Comparison of ENCODE assay signal across 22 cellular contexts in genomic region chr10:77264527-77264926, GRCh38.
DNase-seq lines count a peak whose midpoint lies in the region; ATAC-seq, FAIRE-seq and TF ChIP-seq lines count a peak whose summit lies in the region.
"Had no signal": no experiment of that assay in that cellular context is flagged by ENCODE, and none has a peak within 500 bp of the region (broad histone marks: within the 10 kb centered on the region; RNA-seq: fewer than 3 reads in every experiment).

No MANE protein-coding gene starts in this region.

- H3K79me2 ChIP-seq in MM.1S (ENCODE audit: low read length) (no peaks in the 10 kb centered on the region), GM12878 (ENCODE audit: control insufficient read depth, insufficient read depth, low read length) (no peaks in the 10 kb centered on the region)

- H3K4me1 Mint-ChIP-seq in activated CD4-positive, alpha-beta memory T cell treated with anti-CD3 and anti-CD28 coated beads, Interleukin-2, amount 10 ng/mL, durations not matched to agents 7 days and 5 days = peaks cover 13% of the 10 kb centered on the region
- H3K4me1 Mint-ChIP-seq in activated CD4-positive, alpha-beta memory T cell treated with anti-CD3 and anti-CD28 coated beads for 36 hours (ENCODE audit: low read depth) = no peaks in the 10 kb centered on the region

- H3F3A ChIP-seq in MM.1S (ENCODE audit: insufficient read depth, low read length) = no peaks in the 10 kb centered on the region

- H3K27me3 Mint-ChIP-seq in activated CD4-positive, alpha-beta memory T cell treated with anti-CD3 and anti-CD28 coated beads, Interleukin-2, amount 10 ng/mL, durations not matched to agents 7 days and 5 days = peaks cover 18% of the 10 kb centered on the region
- H3K27me3 Mint-ChIP-seq in activated CD4-positive, alpha-beta memory T cell treated with anti-CD3 and anti-CD28 coated beads for 36 hours = peaks cover 2% of the 10 kb centered on the region

- H2AFZ ChIP-seq in MM.1S (ENCODE audit: low read length) = no peak overlapping the region
- H2AFZ ChIP-seq in GM12878 (ENCODE audit: control insufficient read depth, low read depth, low read length) = no peak overlapping the region

- H4K20me1 ChIP-seq in MM.1S (ENCODE audit: insufficient read depth, low read length) = no peaks in the 10 kb centered on the region
- H4K20me1 ChIP-seq in GM12878 (ENCODE audit: control insufficient read depth, insufficient read depth) = no peaks in the 10 kb centered on the region

- TF ChIP-seq RAD21 in GM12878 (IDR thresholded peaks at IDR 0.05; ENCODE audit: insufficient read depth, low read depth, low read length) = no peak

- TF ChIP-seq EP300 in GM12878 (IDR thresholded peaks at IDR 0.05; ENCODE audit: borderline replicate concordance in 1 of 2, control insufficient read depth in 1 of 2, low read depth in 2 of 2, low read length in 2 of 2) = no peak

- H3K36me3 ChIP-seq in MM.1S (replicated peaks; ENCODE audit: insufficient read depth, low read length) = no peaks in the 10 kb centered on the region
- no peaks in the 10 kb centered on the region for H3K36me3 ChIP-seq in GM12878 (ENCODE audit: control insufficient read depth in 2 of 2, insufficient read depth in 2 of 2, low read length in 1 of 2)
- H3K36me3 ChIP-seq: WERI-Rb-1 had no signal

- no peak for DNase-seq in activated CD4-positive, alpha-beta memory T cell treated with anti-CD3 and anti-CD28 coated beads, Interleukin-2, amount 10 ng/mL, durations not matched to agents 7 days and 5 days
- DNase-seq in activated CD4-positive, alpha-beta memory T cell treated with anti-CD3 and anti-CD28 coated beads for 36 hours = no peak
- DNase-seq in MM.1S (no peak), GM12878 (ENCODE audit: low read depth, low spot score) (no peak), SHP77 (lab: John Stamatoyannopoulos, UW) (no peak), midbrain (lab: John Stamatoyannopoulos, UW) (no peak)
- DNase-seq in stimulated activated naive CD8-positive, alpha-beta T cell treated with anti-CD3 and anti-CD28 coated beads, Interleukin-15, Interleukin-2, amounts not matched to agents 100 U/mL and 50 U/mL, for 24 hours = peak; percentile 10
- DNase-seq: glutamatergic neuron, kidney glomerular epithelial cell, NCI-H1092, NCI-H187 treated with DMSO at 0.1 percent for 48 hours, NCI-H526, occipital lobe, RPMI8226, WERI-Rb-1 had no signal

- H3K9me3 ChIP-seq in MM.1S (replicated peaks; ENCODE audit: insufficient read depth, low read length) = no peaks in the 10 kb centered on the region
- H3K9me3 ChIP-seq in GM12878 (replicated peaks; ENCODE audit: control insufficient read depth, insufficient read depth, low read length) = no peaks in the 10 kb centered on the region

- BruUV-seq in GM12878 (replicated peaks; lab: Mats Ljungman, UMichigan) = no TSS peak

- RAD21 ChIA-PET in GM12878 (lab: Charles Lee; ENCODE audit: unreplicated experiment) = interaction anchor here (1.1 to 2.1 kb wide), 6 partner anchors 9 to 91 kb away, joined by 3 to 6 read pairs (median 3); no protein-coding TSS in a partner anchor

- H3K27ac ChIP-seq in MM.1S (ENCODE audit: low read length) (no peak overlapping the region), GM12878 (ENCODE audit: control insufficient read depth, insufficient read depth) (no peak overlapping the region)
- H3K27ac ChIP-seq: C4-2B, epithelial cell of prostate, SK-N-MC, WERI-Rb-1 had no signal

- intact Hi-C loops in activated CD4-positive, alpha-beta memory T cell treated with anti-CD3 and anti-CD28 coated beads for 36 hours (cut with micrococcal nuclease) = no loop called here
- intact Hi-C loops in GM12878 (cut with micrococcal nuclease; ENCODE audit: unreplicated experiment) = no loop called here

- POLR2A ChIA-PET in activated CD4-positive, alpha-beta memory T cell treated with anti-CD3 and anti-CD28 coated beads, Interleukin-2, amount 10 ng/mL, durations not matched to agents 7 days and 5 days (lab: Charles Lee) = no interaction called here
- POLR2A ChIA-PET in activated CD4-positive, alpha-beta memory T cell treated with anti-CD3 and anti-CD28 coated beads for 36 hours (lab: Charles Lee) = no interaction called here
- POLR2A ChIA-PET in GM12878 (lab: Charles Lee) = interaction anchor here (1.0 kb wide), 1 partner anchor 12 kb away, joined by 3 read pairs; no protein-coding TSS in a partner anchor

- in situ Hi-C loops in GM12878 (cut with MboI) = no loop called here

- H3K27ac Mint-ChIP-seq in activated CD4-positive, alpha-beta memory T cell treated with anti-CD3 and anti-CD28 coated beads, Interleukin-2, amount 10 ng/mL, durations not matched to agents 7 days and 5 days = peak overlapping the region; percentile 42
- H3K27ac Mint-ChIP-seq in activated CD4-positive, alpha-beta memory T cell treated with anti-CD3 and anti-CD28 coated beads for 36 hours = no peak overlapping the region
- H3K27ac Mint-ChIP-seq: activated T-helper 1 cell treated with anti-CD3 and anti-CD28 coated beads, Interleukin-12 subunit alpha, Interleukin-12 subunit beta, Interleukin-2, Interleukin-4 antibody, amounts not matched to agents 30 ng/mL and 10 ng/mL and 1 ng/mL, durations not matched to agents 14 hours and 24 hours and 36 hours had no signal

- H3K9ac ChIP-seq in MM.1S (ENCODE audit: low read length) (no peak overlapping the region), GM12878 (ENCODE audit: control insufficient read depth, insufficient read depth, low read length) (no peak overlapping the region)

- no peaks in the 10 kb centered on the region for H3K36me3 Mint-ChIP-seq in activated CD4-positive, alpha-beta memory T cell treated with anti-CD3 and anti-CD28 coated beads, Interleukin-2, amount 10 ng/mL, durations not matched to agents 7 days and 5 days (ENCODE audit: low read depth)
- H3K36me3 Mint-ChIP-seq in activated CD4-positive, alpha-beta memory T cell treated with anti-CD3 and anti-CD28 coated beads for 36 hours = no peaks in the 10 kb centered on the region

- no peaks in the 10 kb centered on the region for H3K9me3 Mint-ChIP-seq in activated CD4-positive, alpha-beta memory T cell treated with anti-CD3 and anti-CD28 coated beads, Interleukin-2, amount 10 ng/mL, durations not matched to agents 7 days and 5 days
- no peaks in the 10 kb centered on the region for H3K9me3 Mint-ChIP-seq in activated CD4-positive, alpha-beta memory T cell treated with anti-CD3 and anti-CD28 coated beads for 36 hours
- H3K9me3 Mint-ChIP-seq: activated T-helper 1 cell treated with anti-CD3 and anti-CD28 coated beads, Interleukin-12 subunit alpha, Interleukin-12 subunit beta, Interleukin-2, Interleukin-4 antibody, amounts not matched to agents 30 ng/mL and 10 ng/mL and 1 ng/mL, durations not matched to agents 14 hours and 24 hours and 36 hours had no signal

- CTCF ChIA-PET in activated CD4-positive, alpha-beta memory T cell treated with anti-CD3 and anti-CD28 coated beads, Interleukin-2, amount 10 ng/mL, durations not matched to agents 7 days and 5 days (lab: Charles Lee) = no interaction called here
- CTCF ChIA-PET in activated CD4-positive, alpha-beta memory T cell treated with anti-CD3 and anti-CD28 coated beads for 36 hours (lab: Charles Lee) = no interaction called here
- CTCF ChIA-PET in GM12878 (lab: Yijun Ruan, JAX) = interaction anchor here (0.8 to 1.8 kb wide), 4 partner anchors 9 to 379 kb away, joined by 3 to 8 read pairs (median 4); no protein-coding TSS in a partner anchor

- H3K4me2 ChIP-seq in MM.1S (ENCODE audit: low read depth, low read length) = peak overlapping the region; percentile 2; the same call in 1 of the 2 replicates
- H3K4me2 ChIP-seq in GM12878 (ENCODE audit: control insufficient read depth, insufficient read depth) = no peak overlapping the region; the same call in 1 of the 2 replicates

- H3K4me3 Mint-ChIP-seq in activated CD4-positive, alpha-beta memory T cell treated with anti-CD3 and anti-CD28 coated beads, Interleukin-2, amount 10 ng/mL, durations not matched to agents 7 days and 5 days = no peak overlapping the region
- H3K4me3 Mint-ChIP-seq in activated CD4-positive, alpha-beta memory T cell treated with anti-CD3 and anti-CD28 coated beads for 36 hours = no peak overlapping the region
- H3K4me3 Mint-ChIP-seq: activated T-helper 1 cell treated with anti-CD3 and anti-CD28 coated beads, Interleukin-12 subunit alpha, Interleukin-12 subunit beta, Interleukin-2, Interleukin-4 antibody, amounts not matched to agents 30 ng/mL and 10 ng/mL and 1 ng/mL, durations not matched to agents 14 hours and 24 hours and 36 hours had no signal

- H3K4me1 ChIP-seq in MM.1S (ENCODE audit: low read length) = peaks cover 14% of the 10 kb centered on the region
- H3K4me1 ChIP-seq in GM12878 (ENCODE audit: control insufficient read depth, insufficient read depth, low read length) = peaks cover 6% of the 10 kb centered on the region; the same call in 1 of the 2 replicates

- no peak for TF ChIP-seq CTCF in MM.1S (IDR thresholded peaks at IDR 0.05; ENCODE audit: low read length)
- TF ChIP-seq CTCF in GM12878 (IDR thresholded peaks at IDR 0.05 in 2 of 3, conservative IDR thresholded peaks at IDR 0.05 in 1 of 3; ENCODE audit: control insufficient read depth in 2 of 3, extremely low read depth in 1 of 3, insufficient read depth in 1 of 3, low read depth in 3 of 3, low read length in 3 of 3) = no peak

- H3K27me3 ChIP-seq in MM.1S (replicated peaks; ENCODE audit: insufficient read depth, low read length) (no peaks in the 10 kb centered on the region), GM12878 (replicated peaks in 1 of 2; ENCODE audit: control insufficient read depth in 2 of 2, insufficient read depth in 2 of 2, low read length in 1 of 2) (no peaks in the 10 kb centered on the region)

- H3K9me2 ChIP-seq in MM.1S (replicated peaks; ENCODE audit: insufficient read depth, low read length) = no peaks in the 10 kb centered on the region

- no peak for TF ChIP-seq POLR2A in GM12878 (IDR thresholded peaks at IDR 0.05; ENCODE audit: low read depth, low read length)

- H3K4me3 ChIP-seq in MM.1S (ENCODE audit: low read length) (no peak overlapping the region), GM12878 (no peak overlapping the region)
- H3K4me3 ChIP-seq: lung, SK-N-MC had no signal

- FAIRE-seq in GM12878 (lab: Jason Lieb, UNC) = no peak

- SMC1A ChIA-PET in GM12878 (lab: Charles Lee; ENCODE audit: uncharacterized antibody, unreplicated experiment) = interaction anchor here (1.0 to 3.4 kb wide), 10 partner anchors 8 to 182 kb away, joined by 3 to 22 read pairs (median 4); no protein-coding TSS in a partner anchor

- WGBS in GM12878 (ENCODE audit: insufficient coverage, insufficient replicate concordance, low lambda C conversion rate, missing lambda C conversion rate) = 65% methylated on average over 3 of the region's 3 CpGs

- ATAC-seq in GM12878 = no peak; the same call in 2 of the 3 replicates
- ATAC-seq in stimulated activated naive CD8-positive, alpha-beta T cell treated with anti-CD3 and anti-CD28 coated beads, Interleukin-15, Interleukin-2, amounts not matched to agents 100 U/mL and 50 U/mL, for 24 hours = peak; percentile 88
- ATAC-seq in HG03439 (IDR thresholded peaks at IDR 0.05; ENCODE audit: unreplicated experiment) = no peak
- ATAC-seq: HCT116 had no signal
